ENCODE assay signal across 1 cellular context in the genomic region with DNA sequence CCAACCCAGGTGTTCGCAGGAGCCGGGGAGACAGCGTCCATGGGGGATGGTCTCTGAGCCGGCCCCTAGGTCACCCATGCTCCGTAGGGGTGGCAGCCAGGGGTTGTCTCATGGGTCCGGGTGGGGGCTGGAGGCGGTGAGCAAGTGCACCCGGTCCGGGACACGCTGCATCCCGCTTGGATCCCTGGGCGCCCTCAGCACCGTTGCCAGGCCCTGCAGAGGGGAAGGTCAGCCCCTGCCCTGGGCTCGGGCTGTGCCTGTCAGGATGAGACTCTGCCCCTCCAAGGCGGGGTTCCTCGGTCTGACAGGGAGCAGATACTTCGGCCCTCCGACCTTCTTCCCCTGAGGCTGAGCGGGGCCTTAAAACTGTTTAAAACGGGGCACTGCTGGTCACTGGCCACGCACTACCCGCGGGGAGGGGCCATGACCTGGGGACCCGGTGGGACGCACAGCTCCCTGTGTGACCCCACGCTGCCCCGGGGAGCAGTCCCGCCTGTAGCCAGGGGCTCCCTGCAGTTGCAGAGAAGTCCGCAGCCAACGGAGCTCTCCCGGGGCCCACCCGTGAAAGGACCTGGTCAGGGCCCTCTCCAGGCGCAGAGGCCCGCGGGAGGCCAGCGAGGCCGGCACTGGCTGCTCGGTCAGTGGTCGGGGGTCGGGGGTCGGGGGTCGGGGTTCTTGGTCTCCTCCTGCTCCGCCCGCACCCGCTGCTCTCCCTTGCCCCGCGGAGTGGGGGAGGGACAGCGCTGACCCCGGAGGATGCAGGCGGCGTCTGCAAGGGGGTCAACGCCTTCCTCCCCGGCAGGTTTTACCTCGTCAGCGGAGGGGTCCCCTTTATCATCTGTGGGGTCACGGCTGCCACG.
TF ChIP-seq lines count a peak whose summit lies in the region.

No MANE protein-coding gene starts in this region.

TF ChIP-seq in HepG2, 621 proteins besides CTCF, POLR2A, EP300 and RAD21:
- TF ChIP-seq FOXJ3 (CRISPR knock-in tag; IDR thresholded peaks at IDR 0.05; ENCODE audit: borderline replicate concordance) (no peak), ELF4 (CRISPR knock-in tag; IDR thresholded peaks at IDR 0.05; ENCODE audit: borderline replicate concordance) (no peak), SIX4 (CRISPR knock-in tag; IDR thresholded peaks at IDR 0.05) (no peak), MED8 (CRISPR knock-in tag; IDR thresholded peaks at IDR 0.05; ENCODE audit: insufficient replicate concordance) (no peak), HNF4A (CRISPR knock-in tag; IDR thresholded peaks at IDR 0.05) (no peak), ZSCAN29 (CRISPR knock-in tag; conservative IDR thresholded peaks at IDR 0.05) (no peak), TRIM22 (IDR thresholded peaks at IDR 0.05) (no peak), MATR3 (CRISPR knock-in tag; IDR thresholded peaks at IDR 0.05) (no peak), MYC (CRISPR knock-in tag; IDR thresholded peaks at IDR 0.05; ENCODE audit: borderline replicate concordance) (no peak), ZNF788 (CRISPR knock-in tag; IDR thresholded peaks at IDR 0.05; ENCODE audit: borderline replicate concordance) (no peak), SP4 (CRISPR knock-in tag; IDR thresholded peaks at IDR 0.05) (no peak), PCBP1 (IDR thresholded peaks at IDR 0.05; ENCODE audit: borderline replicate concordance, low read depth, low read length) (no peak), ZNF383 (CRISPR knock-in tag; IDR thresholded peaks at IDR 0.05; ENCODE audit: borderline replicate concordance) (no peak)
- TF ChIP-seq, protein P1, sequence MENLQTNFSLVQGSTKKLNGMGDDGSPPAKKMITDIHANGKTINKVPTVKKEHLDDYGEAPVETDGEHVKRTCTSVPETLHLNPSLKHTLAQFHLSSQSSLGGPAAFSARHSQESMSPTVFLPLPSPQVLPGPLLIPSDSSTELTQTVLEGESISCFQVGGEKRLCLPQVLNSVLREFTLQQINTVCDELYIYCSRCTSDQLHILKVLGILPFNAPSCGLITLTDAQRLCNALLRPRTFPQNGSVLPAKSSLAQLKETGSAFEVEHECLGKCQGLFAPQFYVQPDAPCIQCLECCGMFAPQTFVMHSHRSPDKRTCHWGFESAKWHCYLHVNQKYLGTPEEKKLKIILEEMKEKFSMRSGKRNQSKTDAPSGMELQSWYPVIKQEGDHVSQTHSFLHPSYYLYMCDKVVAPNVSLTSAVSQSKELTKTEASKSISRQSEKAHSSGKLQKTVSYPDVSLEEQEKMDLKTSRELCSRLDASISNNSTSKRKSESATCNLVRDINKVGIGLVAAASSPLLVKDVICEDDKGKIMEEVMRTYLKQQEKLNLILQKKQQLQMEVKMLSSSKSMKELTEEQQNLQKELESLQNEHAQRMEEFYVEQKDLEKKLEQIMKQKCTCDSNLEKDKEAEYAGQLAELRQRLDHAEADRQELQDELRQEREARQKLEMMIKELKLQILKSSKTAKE (CRISPR knock-in tag; IDR thresholded peaks at IDR 0.05; ENCODE audit: borderline replicate concordance) = no peak
- TF ChIP-seq, protein P2, sequence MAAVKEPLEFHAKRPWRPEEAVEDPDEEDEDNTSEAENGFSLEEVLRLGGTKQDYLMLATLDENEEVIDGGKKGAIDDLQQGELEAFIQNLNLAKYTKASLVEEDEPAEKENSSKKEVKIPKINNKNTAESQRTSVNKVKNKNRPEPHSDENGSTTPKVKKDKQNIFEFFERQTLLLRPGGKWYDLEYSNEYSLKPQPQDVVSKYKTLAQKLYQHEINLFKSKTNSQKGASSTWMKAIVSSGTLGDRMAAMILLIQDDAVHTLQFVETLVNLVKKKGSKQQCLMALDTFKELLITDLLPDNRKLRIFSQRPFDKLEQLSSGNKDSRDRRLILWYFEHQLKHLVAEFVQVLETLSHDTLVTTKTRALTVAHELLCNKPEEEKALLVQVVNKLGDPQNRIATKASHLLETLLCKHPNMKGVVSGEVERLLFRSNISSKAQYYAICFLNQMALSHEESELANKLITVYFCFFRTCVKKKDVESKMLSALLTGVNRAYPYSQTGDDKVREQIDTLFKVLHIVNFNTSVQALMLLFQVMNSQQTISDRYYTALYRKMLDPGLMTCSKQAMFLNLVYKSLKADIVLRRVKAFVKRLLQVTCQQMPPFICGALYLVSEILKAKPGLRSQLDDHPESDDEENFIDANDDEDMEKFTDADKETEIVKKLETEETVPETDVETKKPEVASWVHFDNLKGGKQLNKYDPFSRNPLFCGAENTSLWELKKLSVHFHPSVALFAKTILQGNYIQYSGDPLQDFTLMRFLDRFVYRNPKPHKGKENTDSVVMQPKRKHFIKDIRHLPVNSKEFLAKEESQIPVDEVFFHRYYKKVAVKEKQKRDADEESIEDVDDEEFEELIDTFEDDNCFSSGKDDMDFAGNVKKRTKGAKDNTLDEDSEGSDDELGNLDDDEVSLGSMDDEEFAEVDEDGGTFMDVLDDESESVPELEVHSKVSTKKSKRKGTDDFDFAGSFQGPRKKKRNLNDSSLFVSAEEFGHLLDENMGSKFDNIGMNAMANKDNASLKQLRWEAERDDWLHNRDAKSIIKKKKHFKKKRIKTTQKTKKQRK (IDR thresholded peaks at IDR 0.05; ENCODE audit: low read length) = no peak
